In genomic region chr17:45436625-45437460, GRCh38 we compare ENCODE assay signal across 15 cellular contexts.
"Had no signal": no experiment of that assay in that cellular context is flagged by ENCODE, and none has a peak within 500 bp of the region (broad histone marks: within the 10 kb centered on the region; RNA-seq: fewer than 3 reads in every experiment).

No MANE protein-coding gene starts in this region.

- ATAC-seq: body of pancreas; esophagus mucosa; left colon; natural killer cell; stimulated activated naive CD8-positive, alpha-beta T cell treated with anti-CD3 and anti-CD28 coated beads, Interleukin-15, Interleukin-2, amounts not matched to agents 100 U/mL and 50 U/mL, for 24 hours; T-helper 17 cell had no signal

- H3K9me3 Mint-ChIP-seq: activated naive CD4-positive, alpha-beta T cell treated with anti-CD3 and anti-CD28 coated beads, Interleukin-2, amount 50 U/mL, for 24 hours; activated T-helper 2 cell treated with anti-CD3 and anti-CD28 coated beads, Interferon-gamma antibody, Interleukin-2, Interleukin-4, amounts not matched to agents 10 μg/mL and 5 μg/mL and 100 μg/mL, durations not matched to agents 14 hours and 24 hours and 36 hours; immature natural killer cell; natural killer cell; type B pancreatic cell had no signal

- H3K9me3 ChIP-seq: body of pancreas, suprapubic skin had no signal

- H3K27ac Mint-ChIP-seq: activated naive CD4-positive, alpha-beta T cell treated with anti-CD3 and anti-CD28 coated beads, Interleukin-2, amount 50 U/mL, for 24 hours; activated T-helper 2 cell treated with anti-CD3 and anti-CD28 coated beads, Interferon-gamma antibody, Interleukin-2, Interleukin-4, amounts not matched to agents 10 μg/mL and 5 μg/mL and 100 μg/mL, durations not matched to agents 14 hours and 24 hours and 36 hours; immature natural killer cell; T-helper 17 cell; type B pancreatic cell had no signal

- H3K4me3 Mint-ChIP-seq: activated naive CD4-positive, alpha-beta T cell treated with anti-CD3 and anti-CD28 coated beads, Interleukin-2, amount 50 U/mL, for 24 hours; immature natural killer cell; natural killer cell; T-helper 17 cell; type B pancreatic cell had no signal

- H3K36me3 Mint-ChIP-seq: natural killer cell, type B pancreatic cell had no signal

- H3K4me3 ChIP-seq: body of pancreas, suprapubic skin had no signal

- DNase-seq: activated CD4-positive, alpha-beta T cell treated with anti-CD3 and anti-CD28 coated beads, Interleukin-2, amount 50 U/mL, for 1 hour; activated CD4-positive, CD25-positive, alpha-beta regulatory T cell; body of pancreas; immature natural killer cell; left colon; mammary epithelial cell; natural killer cell; stimulated activated CD4-positive, alpha-beta T cell treated with anti-CD3 and anti-CD28 coated beads, Interleukin-2, amount 100 ng/mL, for 48 hours; stimulated activated naive CD8-positive, alpha-beta T cell treated with anti-CD3 and anti-CD28 coated beads, Interleukin-15, Interleukin-2, amounts not matched to agents 100 U/mL and 50 U/mL, for 24 hours; T-helper 17 cell had no signal

- H3K27me3 ChIP-seq: body of pancreas, suprapubic skin had no signal

- H3K27ac ChIP-seq: body of pancreas, suprapubic skin had no signal

- H3K27me3 Mint-ChIP-seq: activated naive CD4-positive, alpha-beta T cell treated with anti-CD3 and anti-CD28 coated beads, Interleukin-2, amount 50 U/mL, for 24 hours; T-helper 17 cell had no signal
